Comparison of ENCODE assay signal across 1 cellular context in genomic region chr2:66013456-66013855, GRCh38.
TF ChIP-seq lines count a peak whose summit lies in the region.

No MANE protein-coding gene starts in this region.

TF ChIP-seq in GM23338, 12 proteins besides CTCF, POLR2A, EP300 and RAD21 (continued from another document):
- TF ChIP-seq ZNF462 (CRISPR knock-in tag; IDR thresholded peaks at IDR 0.05) (no peak), STAT1 (IDR thresholded peaks at IDR 0.05; ENCODE audit: unreplicated experiment) (no peak)
